In genomic region chr18:6729247-6730091, GRCh38 we compare ENCODE assay signal across 9 cellular contexts. TPM values are rescaled to one million over a fixed set of nuclear protein-coding genes. Genes with fewer than 3 reads are reported as not detected.
DNase-seq lines count a peak whose midpoint lies in the region; ATAC-seq, FAIRE-seq and TF ChIP-seq lines count a peak whose summit lies in the region.
"Had no signal": no experiment of that assay in that cellular context is flagged by ENCODE, and none has a peak within 500 bp of the region (broad histone marks: within the 10 kb centered on the region; RNA-seq: fewer than 3 reads in every experiment).

A gene with protein sequence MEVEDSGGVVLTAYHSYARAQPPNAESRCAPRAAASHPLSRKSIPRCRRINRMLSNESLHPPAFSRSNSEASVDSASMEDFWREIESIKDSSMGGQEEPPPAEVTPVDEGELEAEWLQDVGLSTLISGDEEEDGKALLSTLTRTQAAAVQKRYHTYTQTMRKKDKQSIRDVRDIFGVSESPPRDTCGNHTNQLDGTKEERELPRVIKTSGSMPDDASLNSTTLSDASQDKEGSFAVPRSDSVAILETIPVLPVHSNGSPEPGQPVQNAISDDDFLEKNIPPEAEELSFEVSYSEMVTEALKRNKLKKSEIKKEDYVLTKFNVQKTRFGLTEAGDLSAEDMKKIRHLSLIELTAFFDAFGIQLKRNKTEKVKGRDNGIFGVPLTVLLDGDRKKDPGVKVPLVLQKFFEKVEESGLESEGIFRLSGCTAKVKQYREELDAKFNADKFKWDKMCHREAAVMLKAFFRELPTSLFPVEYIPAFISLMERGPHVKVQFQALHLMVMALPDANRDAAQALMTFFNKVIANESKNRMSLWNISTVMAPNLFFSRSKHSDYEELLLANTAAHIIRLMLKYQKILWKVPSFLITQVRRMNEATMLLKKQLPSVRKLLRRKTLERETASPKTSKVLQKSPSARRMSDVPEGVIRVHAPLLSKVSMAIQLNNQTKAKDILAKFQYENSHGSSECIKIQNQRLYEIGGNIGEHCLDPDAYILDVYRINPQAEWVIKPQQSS (plus strand): TSS chr18:6729716. CDS start chr18:6729822, 106 bp downstream.

- DNase-seq in activated CD8-positive, alpha-beta memory T cell treated with anti-CD3 and anti-CD28 coated beads, Interleukin-2, amount 10 ng/mL, durations not matched to agents 7 days and 5 days: no peak
- no peak for DNase-seq in activated CD8-positive, alpha-beta memory T cell treated with anti-CD3 and anti-CD28 coated beads for 24 hours
- DNase-seq in NCI-H510A (lab: John Stamatoyannopoulos, UW) (peak; percentile 97), astrocyte (ENCODE audit: low read depth) (peak; percentile 92), right atrium auricular region (ENCODE audit: low spot score) (peak; percentile 67)

- H2AFZ ChIP-seq in astrocyte (ENCODE audit: low read depth, low read length): peak within 1 kb of the TSS; percentile 100
- H2AFZ ChIP-seq in parathyroid adenoma: peak within 1 kb of the TSS; percentile 84

- H3K27me3 Mint-ChIP-seq in activated CD8-positive, alpha-beta memory T cell treated with anti-CD3 and anti-CD28 coated beads, Interleukin-2, amount 10 ng/mL, durations not matched to agents 7 days and 5 days: peaks cover 18% of the 10 kb centered on the region
- H3K27me3 Mint-ChIP-seq in astrocyte (ENCODE audit: low read depth, unreplicated experiment): no peaks in the 10 kb centered on the region

- H3K9me3 Mint-ChIP-seq in activated CD8-positive, alpha-beta memory T cell treated with anti-CD3 and anti-CD28 coated beads, Interleukin-2, amount 10 ng/mL, durations not matched to agents 7 days and 5 days (ENCODE audit: low read depth): no peaks in the 10 kb centered on the region
- no peaks in the 10 kb centered on the region for H3K9me3 Mint-ChIP-seq in astrocyte (ENCODE audit: unreplicated experiment)

- H3K79me2 ChIP-seq in astrocyte (ENCODE audit: insufficient read depth, low read length): no peaks in the 10 kb centered on the region
- H3K79me2 ChIP-seq in parathyroid adenoma: no peaks in the 10 kb centered on the region

- H3K9me3 ChIP-seq in astrocyte (ENCODE audit: insufficient read depth, low read depth, low read length) (no peaks in the 10 kb centered on the region), right atrium auricular region (no peaks in the 10 kb centered on the region), parathyroid adenoma (ENCODE audit: control insufficient read depth, low read length) (no peaks in the 10 kb centered on the region)

- H3K4me2 ChIP-seq in astrocyte (ENCODE audit: low read length): peak within 1 kb of the TSS; percentile 91
- peak within 1 kb of the TSS; percentile 66 for H3K4me2 ChIP-seq in parathyroid adenoma (ENCODE audit: low read length)

- H3K27ac ChIP-seq in astrocyte (ENCODE audit: low read depth, low read length) (peak within 1 kb of the TSS; percentile 68), right atrium auricular region (peak within 1 kb of the TSS; percentile 84 to 88), parathyroid adenoma (peak within 1 kb of the TSS; percentile 73)

- H3K4me3 ChIP-seq in astrocyte (ENCODE audit: insufficient read depth, low read depth, low read length) (peak within 1 kb of the TSS; percentile 73), right atrium auricular region (peak within 1 kb of the TSS; percentile 65), parathyroid adenoma (ENCODE audit: low read depth, low read length) (peak within 1 kb of the TSS; percentile 63)

- CTCF ChIA-PET in activated CD8-positive, alpha-beta memory T cell treated with anti-CD3 and anti-CD28 coated beads, Interleukin-2, amount 10 ng/mL, durations not matched to agents 7 days and 5 days (lab: Charles Lee): no interaction called here

- peaks cover 1% of the 10 kb centered on the region for H3K36me3 Mint-ChIP-seq in activated CD8-positive, alpha-beta memory T cell treated with anti-CD3 and anti-CD28 coated beads, Interleukin-2, amount 10 ng/mL, durations not matched to agents 7 days and 5 days
- H3K36me3 Mint-ChIP-seq in astrocyte (ENCODE audit: low read depth, unreplicated experiment): no peaks in the 10 kb centered on the region

- H4K20me1 ChIP-seq in astrocyte (ENCODE audit: insufficient read depth, low read length): no peaks in the 10 kb centered on the region

- H3K4me1 ChIP-seq in astrocyte (ENCODE audit: insufficient read depth, low read length) (peaks cover 19% of the 10 kb centered on the region), right atrium auricular region (no peaks in the 10 kb centered on the region), parathyroid adenoma (no peaks in the 10 kb centered on the region)

- ATAC-seq in activated CD8-positive, alpha-beta memory T cell treated with anti-CD3 and anti-CD28 coated beads, Interleukin-2, amount 10 ng/mL, durations not matched to agents 7 days and 5 days: peak; percentile 57
- peak; percentile 71 for ATAC-seq in HG02981 (IDR thresholded peaks at IDR 0.05; ENCODE audit: unreplicated experiment)
- no peak for ATAC-seq in activated CD4-positive, CD25-positive, alpha-beta regulatory T cell treated with anti-CD3 and anti-CD28 coated beads, Interleukin-2, amount 50 U/mL, for 24 hours

- no peak for FAIRE-seq in astrocyte (lab: Jason Lieb, UNC)
- FAIRE-seq: islet of Langerhans had no signal

- TF ChIP-seq CTCF in astrocyte (IDR thresholded peaks at IDR 0.05; ENCODE audit: insufficient read depth, low read depth, low read length) (no peak), right atrium auricular region (IDR thresholded peaks at IDR 0.05) (peak in 1 of 2 donors; percentile 66), parathyroid adenoma (IDR thresholded peaks at IDR 0.05) (peak; percentile 45)

- H3K9ac ChIP-seq in astrocyte (ENCODE audit: low read length) (peak within 1 kb of the TSS; percentile 82), parathyroid adenoma (no peak within 1 kb of the TSS)

- H3K27me3 ChIP-seq in astrocyte (ENCODE audit: insufficient read depth, low read length) (no peaks in the 10 kb centered on the region), right atrium auricular region (no peaks in the 10 kb centered on the region), parathyroid adenoma (ENCODE audit: control insufficient read depth, insufficient read depth, low read length) (no peaks in the 10 kb centered on the region)

- H3K27ac Mint-ChIP-seq in activated CD8-positive, alpha-beta memory T cell treated with anti-CD3 and anti-CD28 coated beads, Interleukin-2, amount 10 ng/mL, durations not matched to agents 7 days and 5 days: no peak within 1 kb of the TSS
- peak within 1 kb of the TSS; percentile 96 for H3K27ac Mint-ChIP-seq in astrocyte (ENCODE audit: unreplicated experiment)

- H3K4me1 Mint-ChIP-seq in activated CD8-positive, alpha-beta memory T cell treated with anti-CD3 and anti-CD28 coated beads, Interleukin-2, amount 10 ng/mL, durations not matched to agents 7 days and 5 days: peaks cover 6% of the 10 kb centered on the region
- peaks cover 22% of the 10 kb centered on the region for H3K4me1 Mint-ChIP-seq in astrocyte (ENCODE audit: low read depth, unreplicated experiment)

- H3K4me3 Mint-ChIP-seq in activated CD8-positive, alpha-beta memory T cell treated with anti-CD3 and anti-CD28 coated beads, Interleukin-2, amount 10 ng/mL, durations not matched to agents 7 days and 5 days: peak within 1 kb of the TSS; percentile 48
- peak within 1 kb of the TSS; percentile 96 for H3K4me3 Mint-ChIP-seq in astrocyte (ENCODE audit: unreplicated experiment)

- H3K36me3 ChIP-seq in astrocyte (ENCODE audit: insufficient read depth, low read length): no peaks in the 10 kb centered on the region
- no peaks in the 10 kb centered on the region for H3K36me3 ChIP-seq in right atrium auricular region
- H3K36me3 ChIP-seq in parathyroid adenoma (ENCODE audit: control insufficient read depth, insufficient read depth, low read length): no peaks in the 10 kb centered on the region

RNA-seq across cellular contexts. Expression of the gene that starts here (rescaled TPM):
- total RNA-seq in activated CD8-positive, alpha-beta memory T cell treated with anti-CD3 and anti-CD28 coated beads, Interleukin-2, amount 10 ng/mL, durations not matched to agents 7 days and 5 days: not detected
- 15.5 and 16.6 TPM in 2 replicates for total RNA-seq in astrocyte
- total RNA-seq in right atrium auricular region: 1 to 10 TPM; 3.0 TPM

Comparison
In these comparisons a context has a peak if more than half of its experiments do, and no peak if none do; other contexts are left out.
1. RNA of the gene that starts here (total RNA-seq): 15.5 to 16.6 TPM in astrocyte and 3.0 TPM in right atrium auricular region; not detected in activated CD8-positive, alpha-beta memory T cell treated with anti-CD3 and anti-CD28 coated beads, Interleukin-2, amount 10 ng/mL, durations not matched to agents 7 days and 5 days; every median in the first group is over 4 times any median in the second.
2. Peak in ATAC-seq in activated CD8-positive, alpha-beta memory T cell treated with anti-CD3 and anti-CD28 coated beads, Interleukin-2, amount 10 ng/mL, durations not matched to agents 7 days and 5 days; RNA of the gene not detected or under 1 TPM.
3. DNase-seq: peak in NCI-H510A (single experiment), astrocyte (single experiment) and right atrium auricular region (single experiment); none in activated CD8-positive, alpha-beta memory T cell treated with anti-CD3 and anti-CD28 coated beads, Interleukin-2, amount 10 ng/mL, durations not matched to agents 7 days and 5 days (single experiment) and activated CD8-positive, alpha-beta memory T cell treated with anti-CD3 and anti-CD28 coated beads for 24 hours (single experiment).
4. Peak in every context shown above with its lines, with median percentiles within 50 percentile points of each other: H3K27ac ChIP-seq and H3K4me3 ChIP-seq.